ENCODE assay signal across 14 cellular contexts in the genomic region with DNA sequence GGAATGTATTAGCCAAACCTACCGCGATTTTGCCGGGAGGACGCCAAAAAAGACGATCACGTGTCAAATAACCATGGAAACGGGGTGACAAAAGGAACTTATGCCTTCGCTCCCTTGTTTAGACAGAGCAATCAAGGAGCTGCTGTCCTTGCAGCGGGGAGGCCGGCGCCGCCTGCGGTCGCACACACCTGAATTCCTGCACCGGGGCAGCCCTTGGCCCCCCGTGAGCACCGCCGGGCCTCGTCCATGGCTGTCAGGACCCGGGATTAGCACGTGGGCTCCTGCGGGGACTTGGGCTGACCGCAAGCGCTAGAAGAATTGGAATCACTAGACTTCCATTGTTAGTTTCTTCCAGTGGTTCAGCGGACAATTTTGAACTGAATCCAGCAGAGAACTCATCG.
A peak's percentile ranks its signal among the peaks of the same experiment; 100 is the strongest.
DNase-seq lines count a peak whose midpoint lies in the region; ATAC-seq and TF ChIP-seq lines count a peak whose summit lies in the region.
"Had no signal": no experiment of that assay in that cellular context is flagged by ENCODE, and none has a peak within 500 bp of the region (broad histone marks: within the 10 kb centered on the region; RNA-seq: fewer than 3 reads in every experiment).

No MANE protein-coding gene starts in this region.

- DNase-seq in adipocyte (ENCODE audit: low read depth) = no peak
- peak; percentile 25 to 58 for DNase-seq in fibroblast of lung (ENCODE audit: low read depth in 2 of 2)
- DNase-seq in middle frontal gyrus (ENCODE audit: extremely low spot score, low spot score) = peak; percentile 9
- DNase-seq in thyroid gland = peak; percentile 46 to 55
- no peak for DNase-seq in activated CD8-positive, alpha-beta T cell treated with anti-CD3 and anti-CD28 coated beads, Interleukin-2, amount 10 ng/mL, durations not matched to agents 7 days and 5 days
- DNase-seq: activated T-cell treated with anti-CD3 and anti-CD28 coated beads, Interleukin-2, amount 50 U/mL, for 24 hours; central memory CD4-positive, alpha-beta T cell; heart left ventricle; naive B cell; NCI-H2029; stimulated activated CD4-positive, alpha-beta T cell treated with anti-CD3 and anti-CD28 coated beads, Interleukin-2, amount 100 ng/mL, for 48 hours had no signal

- POLR2A ChIA-PET in activated CD8-positive, alpha-beta T cell treated with anti-CD3 and anti-CD28 coated beads, Interleukin-2, amount 10 ng/mL, durations not matched to agents 7 days and 5 days (lab: Charles Lee) = no interaction called here

- H3K27ac Mint-ChIP-seq in activated CD8-positive, alpha-beta T cell treated with anti-CD3 and anti-CD28 coated beads, Interleukin-2, amount 10 ng/mL, durations not matched to agents 7 days and 5 days = no peak overlapping the region
- H3K27ac Mint-ChIP-seq: activated T-cell treated with anti-CD3 and anti-CD28 coated beads, Interleukin-2, amount 50 U/mL, for 24 hours; naive B cell had no signal

- no peak for TF ChIP-seq CTCF in fibroblast of lung (conservative IDR thresholded peaks at IDR 0.05 in 1 of 2, IDR thresholded peaks at IDR 0.05 in 1 of 2; ENCODE audit: low read depth in 1 of 2, low read length in 2 of 2)
- peak in 1 of 6 experiments; percentile 3 for TF ChIP-seq CTCF in thyroid gland (IDR thresholded peaks at IDR 0.05)

- H4K20me1 ChIP-seq in fibroblast of lung (ENCODE audit: control insufficient read depth, extremely low read depth, insufficient read depth, low read length) = no peaks in the 10 kb centered on the region

- H3K9me3 ChIP-seq in adipocyte (ENCODE audit: control insufficient read depth, low read length) (peaks cover 4% of the 10 kb centered on the region), fibroblast of lung (ENCODE audit: control insufficient read depth, insufficient read depth, low read depth, low read length) (no peaks in the 10 kb centered on the region), thyroid gland (no peaks in the 10 kb centered on the region)
- H3K9me3 ChIP-seq: heart left ventricle had no signal

- no peak overlapping the region for H3K4me3 Mint-ChIP-seq in activated CD8-positive, alpha-beta T cell treated with anti-CD3 and anti-CD28 coated beads, Interleukin-2, amount 10 ng/mL, durations not matched to agents 7 days and 5 days
- H3K4me3 Mint-ChIP-seq: activated T-cell treated with anti-CD3 and anti-CD28 coated beads, Interleukin-2, amount 50 U/mL, for 24 hours had no signal

- H3K4me1 Mint-ChIP-seq in activated CD8-positive, alpha-beta T cell treated with anti-CD3 and anti-CD28 coated beads, Interleukin-2, amount 10 ng/mL, durations not matched to agents 7 days and 5 days (ENCODE audit: low read depth) = peaks cover 13% of the 10 kb centered on the region

- H3K9me3 Mint-ChIP-seq in activated CD8-positive, alpha-beta T cell treated with anti-CD3 and anti-CD28 coated beads, Interleukin-2, amount 10 ng/mL, durations not matched to agents 7 days and 5 days (ENCODE audit: insufficient read depth) = no peaks in the 10 kb centered on the region

- intact Hi-C loops in thyroid gland (cut with DNase I) = no loop called here

- H3K9ac ChIP-seq in adipocyte (ENCODE audit: low read length) (no peak overlapping the region), fibroblast of lung (ENCODE audit: insufficient read depth, low read length) (no peak overlapping the region)

- H3K4me2 ChIP-seq in fibroblast of lung (ENCODE audit: extremely low read depth, insufficient read depth, low read length) = peak overlapping the region; percentile 35

- H3K4me1 ChIP-seq in adipocyte (ENCODE audit: control insufficient read depth, insufficient read depth, low read length) (peaks cover 5% of the 10 kb centered on the region), fibroblast of lung (ENCODE audit: control insufficient read depth, extremely low read depth, insufficient read depth, low read length) (no peaks in the 10 kb centered on the region), thyroid gland (peaks cover 6 to 7% of the 10 kb centered on the region in 2 donors)

- no peaks in the 10 kb centered on the region for H3K79me2 ChIP-seq in fibroblast of lung (ENCODE audit: control insufficient read depth, insufficient read depth, low read length)

- peaks cover 35% of the 10 kb centered on the region for H3K27me3 ChIP-seq in adipocyte (replicated peaks; ENCODE audit: control insufficient read depth, insufficient read depth, low read length)
- H3K27me3 ChIP-seq in fibroblast of lung (ENCODE audit: control insufficient read depth, insufficient read depth, low read length) = peaks cover 14% of the 10 kb centered on the region
- H3K27me3 ChIP-seq in thyroid gland = no peaks in the 10 kb centered on the region

- ATAC-seq in activated CD8-positive, alpha-beta T cell treated with anti-CD3 and anti-CD28 coated beads, Interleukin-2, amount 10 ng/mL, durations not matched to agents 7 days and 5 days = no peak
- ATAC-seq in HG03196 (IDR thresholded peaks at IDR 0.05; ENCODE audit: unreplicated experiment) (no peak), HG03521 (IDR thresholded peaks at IDR 0.05; ENCODE audit: unreplicated experiment) (no peak)
- ATAC-seq: HepG2 had no signal

- WGBS in thyroid gland, 2 donors = 6 to 12% methylated on average over 14 to 26 of the region's 26 CpGs

- CTCF ChIA-PET in activated CD8-positive, alpha-beta T cell treated with anti-CD3 and anti-CD28 coated beads, Interleukin-2, amount 10 ng/mL, durations not matched to agents 7 days and 5 days (lab: Charles Lee) = no interaction called here

- H3K4me3 ChIP-seq in adipocyte (ENCODE audit: low read length) = peak overlapping the region; percentile 44
- H3K4me3 ChIP-seq in fibroblast of lung (replicated peaks in 1 of 4; ENCODE audit: control extremely low read depth in 1 of 4, insufficient read depth in 1 of 4, low read depth in 3 of 4, low read length in 4 of 4) = peak overlapping the region in 2 of 4 experiments; percentile 2 to 17
- H3K4me3 ChIP-seq in thyroid gland (replicated peaks in 1 of 3) = peak overlapping the region in 1 of 3 donors; percentile 13

- H3K27me3 Mint-ChIP-seq in activated CD8-positive, alpha-beta T cell treated with anti-CD3 and anti-CD28 coated beads, Interleukin-2, amount 10 ng/mL, durations not matched to agents 7 days and 5 days (ENCODE audit: low read depth) = peaks cover 15% of the 10 kb centered on the region

- no peaks in the 10 kb centered on the region for H3K36me3 Mint-ChIP-seq in activated CD8-positive, alpha-beta T cell treated with anti-CD3 and anti-CD28 coated beads, Interleukin-2, amount 10 ng/mL, durations not matched to agents 7 days and 5 days (ENCODE audit: low read depth)
- H3K36me3 Mint-ChIP-seq: naive B cell had no signal

- H2AFZ ChIP-seq in fibroblast of lung (ENCODE audit: low read length) = no peak overlapping the region

- H3K27ac ChIP-seq in fibroblast of lung (ENCODE audit: insufficient read depth, low read length) (no peak overlapping the region), thyroid gland (no peak overlapping the region)
- H3K27ac ChIP-seq: heart left ventricle had no signal

- H3K36me3 ChIP-seq in adipocyte (ENCODE audit: control insufficient read depth, insufficient read depth, low read length, severe bottlenecking) (no peaks in the 10 kb centered on the region), fibroblast of lung (ENCODE audit: control insufficient read depth, insufficient read depth, low read length) (no peaks in the 10 kb centered on the region), thyroid gland (no peaks in the 10 kb centered on the region)
- H3K36me3 ChIP-seq: heart left ventricle had no signal

- no peak for TF ChIP-seq POLR2A in thyroid gland (IDR thresholded peaks at IDR 0.05)

Comparison
In these comparisons a context has a peak if more than half of its experiments do, and no peak if none do; other contexts are left out.
1. DNase-seq: peak in fibroblast of lung (2 of 2), middle frontal gyrus (single experiment) and thyroid gland (2 of 2); none in adipocyte (single experiment) and activated CD8-positive, alpha-beta T cell treated with anti-CD3 and anti-CD28 coated beads, Interleukin-2, amount 10 ng/mL, durations not matched to agents 7 days and 5 days (single experiment).